Comparison of ENCODE assay signal across 8 cellular contexts in the genomic region with DNA sequence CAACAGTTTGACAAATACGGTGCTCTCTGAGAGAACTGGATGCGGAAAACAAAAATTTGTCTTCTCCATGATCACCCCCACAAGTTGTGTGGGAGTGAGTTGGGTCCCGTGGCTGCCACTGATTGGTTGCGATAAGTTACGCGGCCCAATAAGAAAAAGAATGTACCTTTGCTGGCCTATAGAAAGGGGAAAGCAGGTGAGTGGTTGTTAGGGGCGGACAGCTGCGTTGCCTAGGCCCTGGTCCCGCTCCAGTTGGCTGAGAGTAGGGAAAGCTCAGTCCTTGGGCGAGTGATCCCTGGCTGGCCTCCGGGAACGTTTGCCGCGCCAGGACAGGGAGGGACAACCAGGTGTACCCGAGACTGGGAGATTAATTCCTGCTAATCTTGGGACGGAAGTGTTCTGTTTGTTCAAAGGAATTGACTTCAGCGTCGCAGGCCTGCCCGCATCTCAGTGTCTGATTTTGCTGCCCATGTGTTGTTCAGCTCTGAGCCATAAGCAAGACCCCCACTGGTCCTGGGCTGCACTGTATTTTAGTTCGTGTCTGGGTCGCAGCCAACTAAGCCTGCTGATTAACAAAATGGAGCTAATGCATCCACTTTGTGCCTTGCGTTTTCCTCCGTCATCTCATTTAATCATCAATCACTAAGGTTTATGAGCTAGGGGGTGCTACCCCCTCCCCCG. TPM values are rescaled to one million over a fixed set of nuclear protein-coding genes. Genes with fewer than 3 reads are reported as not detected.
DNase-seq lines count a peak whose midpoint lies in the region; ATAC-seq and TF ChIP-seq lines count a peak whose summit lies in the region.

No MANE protein-coding gene starts in this region.

- H3K4me3 ChIP-seq in GM06990 (replicated peaks; ENCODE audit: low read depth, low read length) (peak overlapping the region; percentile 97), SK-N-MC (peak overlapping the region; percentile 100), tibial nerve (peak overlapping the region; percentile 69 to 94 (median 89))

- ATAC-seq in HG02588 (IDR thresholded peaks at IDR 0.05; ENCODE audit: unreplicated experiment) (peak; percentile 61), omental fat pad (ENCODE audit: low FRiP score) (peak; percentile 91)

- H3K27ac Mint-ChIP-seq in activated naive CD8-positive, alpha-beta T cell, result peak overlapping the region; percentile 100

- H3K4me3 Mint-ChIP-seq in activated naive CD8-positive, alpha-beta T cell, result peak overlapping the region; percentile 99

- H3K36me3 ChIP-seq in GM06990 (ENCODE audit: control insufficient read depth, insufficient read depth, low read length), result peaks cover 20% of the 10 kb centered on the region
- peaks cover 9% of the 10 kb centered on the region; the same call in 1 of the 2 replicates for H3K36me3 ChIP-seq in SK-N-MC (ENCODE audit: insufficient read depth, low read length)
- H3K36me3 ChIP-seq in tibial nerve, result peaks cover 0 to 30% (median 18%) of the 10 kb centered on the region in 3 donors

- no peak for DNase-seq in GM06990 (ENCODE audit: extremely low read depth, insufficient read length)
- peak; percentile 82 for DNase-seq in NCI-H1048 (lab: John Stamatoyannopoulos, UW)
- DNase-seq in SK-N-MC (ENCODE audit: low read depth, low spot score), result peak; percentile 89
- DNase-seq in glomerular visceral epithelial cell (ENCODE audit: extremely low spot score), result peak; percentile 95
- DNase-seq in omental fat pad (ENCODE audit: low spot score), result peak; percentile 62
- peak; percentile 77 to 89 for DNase-seq in tibial nerve (ENCODE audit: low spot score in 2 of 2)

- TF ChIP-seq POLR2A in tibial nerve (IDR thresholded peaks at IDR 0.05), result no peak

- H3K9me3 ChIP-seq in SK-N-MC (ENCODE audit: low read depth, low read length) (no peaks in the 10 kb centered on the region), tibial nerve (no peaks in the 10 kb centered on the region)

- H3K27ac ChIP-seq in SK-N-MC, result peak overlapping the region; percentile 99
- peak overlapping the region; percentile 95 to 99 (median 96) for H3K27ac ChIP-seq in tibial nerve

- 2% methylated on average over 24 of the region's 24 CpGs for WGBS in tibial nerve, 2 donors

- peaks cover 0 to 41% (median 20%) of the 10 kb centered on the region in 4 donors for H3K4me1 ChIP-seq in tibial nerve

- H3K36me3 Mint-ChIP-seq in activated naive CD8-positive, alpha-beta T cell, result no peaks in the 10 kb centered on the region

- H3K9me3 Mint-ChIP-seq in activated naive CD8-positive, alpha-beta T cell (ENCODE audit: low read depth), result no peaks in the 10 kb centered on the region

- H3K4me1 Mint-ChIP-seq in activated naive CD8-positive, alpha-beta T cell (ENCODE audit: low read depth), result peaks cover 38% of the 10 kb centered on the region

- no peaks in the 10 kb centered on the region for H3K27me3 Mint-ChIP-seq in activated naive CD8-positive, alpha-beta T cell

- H3K27me3 ChIP-seq in GM06990 (replicated peaks; ENCODE audit: control insufficient read depth, insufficient read depth, low read length) (no peaks in the 10 kb centered on the region), tibial nerve (no peaks in the 10 kb centered on the region)

- TF ChIP-seq EP300 in tibial nerve (IDR thresholded peaks at IDR 0.05), result no peak

- TF ChIP-seq CTCF in GM06990 (IDR thresholded peaks at IDR 0.05; ENCODE audit: insufficient read depth, low read length, poor library complexity, severe bottlenecking), result no peak
- TF ChIP-seq CTCF in omental fat pad (IDR thresholded peaks at IDR 0.05), result no peak
- no peak for TF ChIP-seq CTCF in tibial nerve (IDR thresholded peaks at IDR 0.05)

- H3K9ac ChIP-seq in SK-N-MC (ENCODE audit: insufficient read length), result peak overlapping the region; percentile 99

RNA-seq across cellular contexts. Expression of a gene that starts 0.8 kb away (rescaled TPM):
- 10 to 100 TPM; 47.1 to 58.2 (median 50.5) TPM for total RNA-seq in omental fat pad
- total RNA-seq in tibial nerve, result 10 to 100 TPM; 31.6 to 72.6 (median 58.3) TPM

RNA-seq across cellular contexts. Expression of a gene that starts 13.0 kb away (rescaled TPM):
- total RNA-seq in omental fat pad (10 to 100 TPM; 37.2 to 47.9 (median 43.2) TPM), tibial nerve (10 to 100 TPM; 48.8 to 55.9 (median 54.2) TPM)

RNA-seq across cellular contexts. Expression of a gene that starts 13.2 kb away (rescaled TPM):
- total RNA-seq in omental fat pad (100 to 1,000 TPM; 612 to 842 (median 711) TPM), tibial nerve (1,000 to 10,000 TPM; 1,078 to 1,548 (median 1,229) TPM)

RNA-seq across cellular contexts. Expression of a gene that starts 17.6 kb away (rescaled TPM):
- 10 to 100 TPM; 12.1 to 18.6 (median 15.3) TPM for total RNA-seq in omental fat pad
- 10 to 100 TPM; 19.2 to 26.8 (median 22.6) TPM for total RNA-seq in tibial nerve

RNA-seq across cellular contexts. Expression of a gene that starts 23.4 kb away (rescaled TPM):
- 100 to 1,000 TPM in 1 of 4 donors, 10 to 100 TPM in 3; 44.8 to 345 (median 88.6) TPM for total RNA-seq in omental fat pad
- 10 to 100 TPM; 13.6 to 93.0 (median 41.5) TPM for total RNA-seq in tibial nerve
